In the genomic region with DNA sequence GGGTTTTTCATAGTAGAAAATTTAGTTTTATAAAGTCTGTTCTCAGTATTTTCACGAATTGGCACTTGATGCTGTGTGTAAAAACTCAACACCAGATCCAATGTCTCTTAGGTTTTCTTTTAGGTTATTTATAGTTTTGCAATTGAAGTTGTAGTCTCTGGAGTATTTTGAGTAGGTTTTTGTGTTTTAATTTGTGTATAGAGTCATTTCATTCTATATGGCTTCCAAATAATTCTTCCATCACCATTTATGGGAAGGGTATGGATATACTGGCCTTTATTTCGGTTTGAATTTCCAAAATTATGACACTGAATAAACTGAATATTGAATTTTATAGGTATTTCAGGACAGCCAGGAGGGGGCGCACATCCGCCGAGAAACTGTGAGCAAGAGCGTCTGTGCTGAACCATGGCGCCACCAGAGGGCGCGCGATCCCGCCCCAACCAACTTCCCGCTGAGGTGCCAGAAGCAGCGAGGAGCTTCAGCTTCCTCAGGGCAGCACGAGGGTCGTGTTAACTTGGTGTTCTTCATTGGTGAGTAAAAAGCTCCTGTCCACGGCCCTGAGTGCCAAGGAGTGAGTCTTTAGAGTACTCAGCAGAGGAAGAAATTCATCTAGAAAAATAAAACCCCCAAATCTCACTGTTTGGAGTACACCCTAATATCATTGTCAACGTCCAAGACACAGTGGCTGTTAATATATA, we compare ENCODE assay signal across 8 cellular contexts.
A peak's percentile ranks its signal among the peaks of the same experiment; 100 is the strongest.
DNase-seq lines count a peak whose midpoint lies in the region; TF ChIP-seq lines count a peak whose summit lies in the region.
"Not testable (repeated sequence)": the region's sequence is repeated elsewhere in the genome, so short reads cannot be mapped to it uniquely, and the experiment has no call there.

No MANE protein-coding gene starts in this region.

- not testable (repeated sequence) for DNase-seq in BJ (ENCODE audit: low read depth)
- DNase-seq in HFF-Myc (ENCODE audit: extremely low read depth, low read depth) (peak; percentile 3), T-helper 1 cell (peak; percentile 39 to 59 (median 53)), activated T-helper 1 cell treated with Interleukin-2 at 50 U/mL for 16 hours (ENCODE audit: low read depth) (peak; percentile 51), dorsolateral prefrontal cortex (peak in 9 of 10 donors; percentile 27 to 75 (median 53)), inferior parietal cortex (ENCODE audit: extremely low spot score) (peak; percentile 21), trophoblast cell (peak; percentile 13 to 54)
- DNase-seq in stimulated activated CD8-positive, alpha-beta memory T cell treated with anti-CD3 and anti-CD28 coated beads, Interleukin-15, amount 100 ng/mL, for 24 hours (ENCODE audit: low read depth), result peak; percentile 49

- not testable (repeated sequence) for H3K79me2 ChIP-seq in trophoblast cell (ENCODE audit: control insufficient read depth, insufficient read depth, low read length, poor library complexity)

- not testable (repeated sequence) for H3K4me1 ChIP-seq in trophoblast cell (ENCODE audit: control insufficient read depth in 1 of 2, insufficient read depth in 2 of 2, low read length in 2 of 2)

- TF ChIP-seq CTCF in BJ (IDR thresholded peaks at IDR 0.05; ENCODE audit: insufficient read depth, low read depth, low read length), result peak; percentile 47
- peak; percentile 56 for TF ChIP-seq CTCF in HFF-Myc (IDR thresholded peaks at IDR 0.05; ENCODE audit: low read depth, low read length, missing control alignments)
- TF ChIP-seq CTCF in dorsolateral prefrontal cortex (IDR thresholded peaks at IDR 0.05 in 54 of 56, conservative IDR thresholded peaks at IDR 0.05 in 2 of 56; ENCODE audit: low read depth in 1 of 56, partially characterized antibody in 56 of 56), result peak; percentile 39 to 92 (median 75)

- CTCF ChIA-PET in BJ (lab: Yijun Ruan, JAX), result not testable (repeated sequence)

- H3K9ac ChIP-seq in trophoblast cell (ENCODE audit: low read length), result not testable (repeated sequence)

- not testable (repeated sequence) for H3K27me3 ChIP-seq in BJ (ENCODE audit: control insufficient read depth, insufficient read depth, low read length); dorsolateral prefrontal cortex; trophoblast cell (ENCODE audit: insufficient read depth, low read length)

- H2AFZ ChIP-seq in trophoblast cell (ENCODE audit: insufficient read depth, low read length, poor library complexity), result not testable (repeated sequence)

- not testable (repeated sequence) for H2BK12ac ChIP-seq in trophoblast cell (ENCODE audit: low read length)

- H3K4ac ChIP-seq in trophoblast cell (ENCODE audit: low read depth, low read length), result not testable (repeated sequence)

- H2BK120ac ChIP-seq in trophoblast cell (ENCODE audit: insufficient read depth, low read length, poor library complexity), result not testable (repeated sequence)

- not testable (repeated sequence) for H2AK5ac ChIP-seq in trophoblast cell (ENCODE audit: low read length)

- H3K27ac ChIP-seq in dorsolateral prefrontal cortex; trophoblast cell (ENCODE audit: low read depth, low read length): not testable (repeated sequence)

- POLR2A ChIA-PET in BJ (lab: Charles Lee), result not testable (repeated sequence)

- H4K12ac ChIP-seq in trophoblast cell (ENCODE audit: low read depth, low read length), result not testable (repeated sequence)

- not testable (repeated sequence) for H4K8ac ChIP-seq in trophoblast cell (ENCODE audit: low read depth, low read length)

- not testable (repeated sequence) for H3K79me1 ChIP-seq in trophoblast cell (ENCODE audit: low read length)

- not testable (repeated sequence) for H2BK5ac ChIP-seq in trophoblast cell (ENCODE audit: low read depth, low read length, poor library complexity)

- H3K36me3 ChIP-seq in BJ (ENCODE audit: control insufficient read depth, insufficient read depth, low read length); trophoblast cell (ENCODE audit: control insufficient read depth in 1 of 2, insufficient read depth in 2 of 2, low read length in 2 of 2): not testable (repeated sequence)

- H3K4me2 ChIP-seq in trophoblast cell (ENCODE audit: low read length), result not testable (repeated sequence)

- H3K18ac ChIP-seq in trophoblast cell (ENCODE audit: low read length), result not testable (repeated sequence)

- H3K4me3 ChIP-seq in BJ (ENCODE audit: low read depth, low read length); HFF-Myc (replicated peaks; ENCODE audit: low read depth, low read length); dorsolateral prefrontal cortex; trophoblast cell (ENCODE audit: low read depth, low read length): not testable (repeated sequence)

- H3K14ac ChIP-seq in trophoblast cell (ENCODE audit: low read length), result not testable (repeated sequence)

- H3K23ac ChIP-seq in trophoblast cell (ENCODE audit: low read length), result not testable (repeated sequence)

- intact Hi-C loops in dorsolateral prefrontal cortex (cut with DNase I), result not testable (repeated sequence)

- WGBS in trophoblast cell (ENCODE audit: extremely low coverage, insufficient coverage, insufficient read length), result no CpG with 5 or more reads among the region's 17 CpGs

- H4K91ac ChIP-seq in trophoblast cell (ENCODE audit: low read depth, low read length), result not testable (repeated sequence)

- H3K9me3 ChIP-seq in trophoblast cell (ENCODE audit: insufficient read depth, low read depth, low read length), result not testable (repeated sequence)
